ENCODE assay signal across 13 cellular contexts in the genomic region with DNA sequence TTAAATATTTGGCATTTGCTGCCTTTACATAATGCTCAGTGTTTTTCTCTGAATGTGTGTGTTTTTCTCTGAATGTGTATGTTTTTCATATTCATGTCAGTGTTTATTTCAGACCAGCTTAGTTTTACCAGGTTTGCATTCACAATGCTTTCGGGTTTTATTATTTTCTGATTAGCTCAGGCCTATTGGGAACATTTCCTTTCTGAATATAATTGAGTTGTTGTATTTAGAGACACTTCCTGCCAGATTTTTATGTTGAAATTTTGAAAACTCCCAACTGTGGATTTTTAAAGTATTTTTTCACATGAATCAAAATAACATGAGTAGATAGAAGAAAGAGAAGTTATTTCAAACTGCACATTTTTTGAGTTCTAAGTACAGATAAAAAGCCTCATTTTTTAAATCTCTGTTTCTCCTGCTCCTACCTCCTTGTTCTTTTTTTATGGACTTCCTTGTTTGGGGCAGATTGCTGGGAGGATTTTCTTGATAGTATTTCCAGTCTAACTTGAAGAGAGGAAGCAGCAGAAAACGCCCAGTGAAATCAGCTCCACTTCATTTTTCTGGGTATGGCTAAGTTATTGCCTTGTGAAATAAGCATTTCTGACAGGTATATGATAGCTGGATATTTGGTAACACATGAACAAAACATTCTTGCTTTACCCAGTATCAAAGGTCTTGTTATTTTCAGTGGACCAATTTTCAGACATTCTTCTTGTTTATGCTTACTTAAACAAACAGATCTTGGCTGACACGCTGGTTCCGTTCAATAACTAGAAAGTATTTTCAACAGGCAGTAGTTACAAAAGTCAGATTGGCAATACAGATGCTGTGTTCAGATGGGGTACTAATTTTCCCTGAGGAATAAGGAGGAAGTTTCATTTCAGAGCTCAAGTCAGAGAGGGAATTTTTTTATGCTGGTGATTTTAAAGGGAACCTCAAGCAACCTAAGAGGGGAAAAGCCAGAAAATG.
DNase-seq lines count a peak whose midpoint lies in the region; ATAC-seq, FAIRE-seq and TF ChIP-seq lines count a peak whose summit lies in the region.
"Had no signal": no experiment of that assay in that cellular context is flagged by ENCODE, and none has a peak within 500 bp of the region (broad histone marks: within the 10 kb centered on the region; RNA-seq: fewer than 3 reads in every experiment).

No MANE protein-coding gene starts in this region.

- H3K27ac Mint-ChIP-seq in CD14-positive monocyte (peak overlapping the region in 6 of 7 donors; percentile 4 to 76 (median 63)), astrocyte (ENCODE audit: unreplicated experiment) (no peak overlapping the region), osteocyte (ENCODE audit: unreplicated experiment) (peak overlapping the region; percentile 54)

- H3K36me3 ChIP-seq in astrocyte (ENCODE audit: insufficient read depth, low read length), result no peaks in the 10 kb centered on the region
- H3K36me3 ChIP-seq: prostate gland had no signal

- no peak for ATAC-seq in HG02610 (IDR thresholded peaks at IDR 0.05; ENCODE audit: unreplicated experiment)
- no peak for ATAC-seq in HG03025 (IDR thresholded peaks at IDR 0.05; ENCODE audit: low FRiP score, unreplicated experiment)
- ATAC-seq: foreskin keratinocyte had no signal

- H3K36me3 Mint-ChIP-seq in CD14-positive monocyte (peaks cover 33 to 49% of the 10 kb centered on the region in 2 donors), astrocyte (ENCODE audit: low read depth, unreplicated experiment) (peaks cover 1% of the 10 kb centered on the region), osteocyte (ENCODE audit: unreplicated experiment) (peaks cover 11% of the 10 kb centered on the region)

- no peak overlapping the region for H3K9ac ChIP-seq in astrocyte (ENCODE audit: low read length)

- no peak overlapping the region for H2AFZ ChIP-seq in astrocyte (ENCODE audit: low read depth, low read length)

- H3K4me3 Mint-ChIP-seq in CD14-positive monocyte, result no peak overlapping the region
- H3K4me3 Mint-ChIP-seq in astrocyte (ENCODE audit: unreplicated experiment), result no peak overlapping the region
- H3K4me3 Mint-ChIP-seq in osteocyte (ENCODE audit: unreplicated experiment), result no peak overlapping the region

- H3K79me2 ChIP-seq in astrocyte (ENCODE audit: insufficient read depth, low read length), result no peaks in the 10 kb centered on the region

- H4K20me1 ChIP-seq in astrocyte (ENCODE audit: insufficient read depth, low read length), result no peaks in the 10 kb centered on the region

- no peaks in the 10 kb centered on the region for H3K9me3 ChIP-seq in astrocyte (ENCODE audit: insufficient read depth, low read depth, low read length)
- H3K9me3 ChIP-seq: prostate gland had no signal

- H3K27me3 Mint-ChIP-seq in CD14-positive monocyte (ENCODE audit: low read depth in 3 of 3) (no peaks in the 10 kb centered on the region), astrocyte (ENCODE audit: low read depth, unreplicated experiment) (no peaks in the 10 kb centered on the region), osteocyte (ENCODE audit: unreplicated experiment) (no peaks in the 10 kb centered on the region)

- intact Hi-C loops in CD14-positive monocyte (cut with micrococcal nuclease), result no loop called here

- peak; percentile 17 for FAIRE-seq in astrocyte (lab: Jason Lieb, UNC)
- FAIRE-seq: urothelium cell line had no signal

- no peak overlapping the region for H3K4me2 ChIP-seq in astrocyte (ENCODE audit: low read length)

- H3K4me3 ChIP-seq in astrocyte (ENCODE audit: insufficient read depth, low read depth, low read length), result no peak overlapping the region
- H3K4me3 ChIP-seq in fibroblast of villous mesenchyme (ENCODE audit: low read depth, low read length), result no peak overlapping the region
- H3K4me3 ChIP-seq: prostate gland had no signal

- no peaks in the 10 kb centered on the region for H3K27me3 ChIP-seq in astrocyte (ENCODE audit: insufficient read depth, low read length)
- H3K27me3 ChIP-seq: foreskin keratinocyte had no signal

- DNase-seq in CD14-positive monocyte (ENCODE audit: low spot score), result no peak
- DNase-seq in astrocyte (ENCODE audit: low read depth), result no peak
- peak; percentile 31 for DNase-seq in fibroblast of villous mesenchyme (ENCODE audit: low read depth)
- no peak for DNase-seq in osteocyte (ENCODE audit: extremely low spot score, unreplicated experiment)
- DNase-seq in SW480 (ENCODE audit: low spot score), result no peak
- DNase-seq in activated CD8-positive, alpha-beta memory T cell treated with anti-CD3 and anti-CD28 coated beads, Interleukin-2, amount 50 U/mL, for 4 hours, result no peak
- DNase-seq: EL, foreskin keratinocyte had no signal

- TF ChIP-seq CTCF in CD14-positive monocyte (IDR thresholded peaks at IDR 0.05), result no peak
- no peak for TF ChIP-seq CTCF in astrocyte (IDR thresholded peaks at IDR 0.05; ENCODE audit: insufficient read depth, low read depth, low read length)
- TF ChIP-seq CTCF in fibroblast of villous mesenchyme (IDR thresholded peaks at IDR 0.05; ENCODE audit: insufficient read depth, low read depth, low read length), result no peak
- TF ChIP-seq CTCF in osteocyte (IDR thresholded peaks at IDR 0.05), result no peak

- peaks cover 0 to 3% (median 0%) of the 10 kb centered on the region in 7 donors for H3K9me3 Mint-ChIP-seq in CD14-positive monocyte
- H3K9me3 Mint-ChIP-seq in astrocyte (ENCODE audit: unreplicated experiment), result no peaks in the 10 kb centered on the region
- no peaks in the 10 kb centered on the region for H3K9me3 Mint-ChIP-seq in osteocyte (ENCODE audit: unreplicated experiment)

- no peaks in the 10 kb centered on the region for H3K4me1 ChIP-seq in astrocyte (ENCODE audit: insufficient read depth, low read length)
- H3K4me1 ChIP-seq: foreskin keratinocyte, prostate gland had no signal

- no peak overlapping the region for H3K27ac ChIP-seq in astrocyte (ENCODE audit: low read depth, low read length)
- H3K27ac ChIP-seq: foreskin keratinocyte, prostate gland, RWPE1 had no signal

- H3K4me1 Mint-ChIP-seq in CD14-positive monocyte (peaks cover 9% of the 10 kb centered on the region), astrocyte (ENCODE audit: low read depth, unreplicated experiment) (no peaks in the 10 kb centered on the region), osteocyte (ENCODE audit: unreplicated experiment) (peaks cover 11% of the 10 kb centered on the region)
